In the genomic region with DNA sequence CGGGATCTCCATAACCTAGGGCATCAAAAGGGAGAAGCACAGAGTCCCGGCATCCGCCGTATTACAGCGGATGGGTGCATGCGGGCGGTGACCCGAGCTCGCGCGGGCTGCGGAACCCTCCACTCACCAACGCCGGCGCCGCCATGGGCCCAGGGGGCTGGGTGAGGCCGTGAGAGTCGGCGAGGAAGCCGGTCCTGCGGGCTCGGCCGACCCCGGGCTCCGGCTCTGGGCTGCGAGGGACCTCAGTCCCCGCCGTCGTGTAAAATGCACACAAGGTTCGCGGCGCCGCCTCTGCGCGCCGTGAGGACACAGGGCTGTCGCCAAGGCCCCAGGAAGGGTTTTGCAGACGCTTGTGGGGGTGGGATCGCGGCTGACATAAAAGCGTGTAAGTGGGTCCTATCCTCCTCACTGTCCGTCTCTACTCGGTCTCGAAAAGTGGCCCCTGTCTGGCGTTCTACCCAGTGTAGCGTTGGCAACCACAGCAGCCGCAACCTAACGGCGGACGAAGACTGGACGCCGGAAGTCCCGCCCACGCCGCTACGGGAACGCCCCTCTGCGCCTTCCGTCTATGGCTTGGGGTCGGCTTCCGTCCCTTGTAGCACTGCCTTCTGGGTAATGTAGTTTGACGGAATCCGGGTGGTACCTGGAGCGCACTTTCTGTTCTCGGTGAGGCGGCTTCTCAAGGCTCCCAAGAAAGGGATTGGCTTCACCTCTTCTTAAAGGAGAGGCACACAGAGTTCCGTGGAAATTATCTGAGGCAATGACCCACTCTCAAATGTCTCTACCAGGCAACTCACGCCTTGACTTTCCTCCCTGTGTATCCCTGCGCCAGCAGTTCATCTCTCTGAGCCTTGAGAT, we compare ENCODE assay signal across 8 cellular contexts. TPM values are rescaled to one million over a fixed set of nuclear protein-coding genes. Genes with fewer than 3 reads are reported as not detected.
A peak's percentile ranks its signal among the peaks of the same experiment; 100 is the strongest.
DNase-seq lines count a peak whose midpoint lies in the region; ATAC-seq, FAIRE-seq and TF ChIP-seq lines count a peak whose summit lies in the region.

TSS of gene ZNF599 (minus strand) at position 519 of the 858 bp plus-strand sequence. CDS start at position 145, 374 bp downstream.

- TF ChIP-seq POLR2A in endothelial cell of umbilical vein (IDR thresholded peaks at IDR 0.05; ENCODE audit: low read depth, low read length), result peak; percentile 71

- CTCF ChIA-PET in endothelial cell of umbilical vein (lab: Charles Lee), result interaction anchor here (1.5 kb wide), 1 partner anchor 65 kb away, joined by 3 read pairs; no protein-coding TSS in a partner anchor

- peak; percentile 98 for FAIRE-seq in endothelial cell of umbilical vein (lab: Jason Lieb, UNC)

- H3K27me3 ChIP-seq in endothelial cell of umbilical vein (ENCODE audit: control insufficient read depth in 2 of 2, insufficient read depth in 2 of 2, low read length in 2 of 2), result no peaks in the 10 kb centered on the region

- POLR2A ChIA-PET in endothelial cell of umbilical vein (lab: Charles Lee), result no interaction called here

- DNase-seq in CD1c-positive myeloid dendritic cell (ENCODE audit: extremely low spot score) (peak; percentile 94), NCI-H748 (lab: John Stamatoyannopoulos, UW; ENCODE audit: unreplicated experiment) (peak; percentile 96), endothelial cell of umbilical vein (ENCODE audit: low read depth, low spot score) (peak; percentile 91), mesothelial cell of epicardium (ENCODE audit: low spot score in 2 of 2, unreplicated experiment in 2 of 2) (peak; percentile 80 to 87)
- peak; percentile 56 for DNase-seq in activated CD8-positive, alpha-beta memory T cell treated with anti-CD3 and anti-CD28 coated beads, Interleukin-2, amount 50 U/mL, for 1 hour (ENCODE audit: extremely low read depth)
- peak; percentile 76 for DNase-seq in stimulated activated CD8-positive, alpha-beta memory T cell treated with anti-CD3 and anti-CD28 coated beads, Interleukin-15, amount 100 ng/mL, for 4 hours (ENCODE audit: low read depth in 2 of 2)

- BruUV-seq in endothelial cell of umbilical vein (replicated peaks; lab: Mats Ljungman, UMichigan), result TSS peak; percentile 56

- peak within 1 kb of the TSS; percentile 60 for H3K9ac ChIP-seq in endothelial cell of umbilical vein (replicated peaks; ENCODE audit: extremely low read depth, insufficient read depth, low read length)

- H3K4me3 Mint-ChIP-seq in mesothelial cell of epicardium, result peak within 1 kb of the TSS; percentile 92

- peak within 1 kb of the TSS; percentile 64 to 67 (median 66) for H3K4me3 ChIP-seq in endothelial cell of umbilical vein (replicated peaks in 1 of 3; ENCODE audit: insufficient read depth in 1 of 3, low read depth in 1 of 3, low read length in 3 of 3)

- peaks cover 14% of the 10 kb centered on the region for H3K4me1 Mint-ChIP-seq in mesothelial cell of epicardium

- peaks cover 0 to 7% of the 10 kb centered on the region in 2 experiments for H3K36me3 ChIP-seq in endothelial cell of umbilical vein (ENCODE audit: control insufficient read depth in 2 of 2, extremely low read depth in 1 of 2, insufficient read depth in 2 of 2, low read length in 2 of 2)

- intact Hi-C loops in endothelial cell of umbilical vein (cut with micrococcal nuclease), result loop anchor here (1.0 to 5.0 kb wide), 3 partner anchors 39 to 189 kb away; partner anchors contain the start of genes SCGB2B2, ZNF181, ZNF302 and ZNF792

- H3K9me1 ChIP-seq in endothelial cell of umbilical vein (replicated peaks; ENCODE audit: control insufficient read depth, extremely low read depth, insufficient read depth, low read length), result no peaks in the 10 kb centered on the region

- no peaks in the 10 kb centered on the region for H3K9me3 ChIP-seq in endothelial cell of umbilical vein (replicated peaks; ENCODE audit: control insufficient read depth, insufficient read depth, low read length)

- peak within 1 kb of the TSS; percentile 2 for H3K27ac ChIP-seq in endothelial cell of umbilical vein (ENCODE audit: insufficient read depth, low read depth, low read length)

- ATAC-seq in GM19351 (IDR thresholded peaks at IDR 0.05; ENCODE audit: unreplicated experiment), result peak; percentile 97
- peak; percentile 85 for ATAC-seq in HG03520 (IDR thresholded peaks at IDR 0.05; ENCODE audit: unreplicated experiment)

- H2AFZ ChIP-seq in endothelial cell of umbilical vein (ENCODE audit: low read depth, low read length), result peak within 1 kb of the TSS; percentile 96

- no peaks in the 10 kb centered on the region for H4K20me1 ChIP-seq in endothelial cell of umbilical vein (replicated peaks; ENCODE audit: control insufficient read depth, extremely low read depth, insufficient read depth, low read length)

- TF ChIP-seq CTCF in endothelial cell of umbilical vein (IDR thresholded peaks at IDR 0.05; ENCODE audit: extremely low read depth in 1 of 2, insufficient read depth in 1 of 2, low read depth in 1 of 2, low read length in 2 of 2) (no peak), mesothelial cell of epicardium (IDR thresholded peaks at IDR 0.05; ENCODE audit: unreplicated experiment) (no peak)

- H3K27ac Mint-ChIP-seq in mesothelial cell of epicardium, result peak within 1 kb of the TSS; percentile 92

- dilution Hi-C loops in endothelial cell of umbilical vein (cut with MboI; ENCODE audit: extremely low pct_ligation_motif_present, low sequenced_read_pairs), result no loop called here

- peaks cover 17% of the 10 kb centered on the region for H3K36me3 Mint-ChIP-seq in mesothelial cell of epicardium

- H3K9me3 Mint-ChIP-seq in mesothelial cell of epicardium, result peaks cover 19% of the 10 kb centered on the region

- H3K4me1 ChIP-seq in endothelial cell of umbilical vein (ENCODE audit: control insufficient read depth, extremely low read depth, insufficient read depth, low read length), result peaks cover 7% of the 10 kb centered on the region

- H3K4me2 ChIP-seq in endothelial cell of umbilical vein (ENCODE audit: insufficient read depth, low read length), result peak within 1 kb of the TSS; percentile 79

- H3K27me3 Mint-ChIP-seq in mesothelial cell of epicardium (ENCODE audit: low read depth), result peaks cover 13% of the 10 kb centered on the region

- peaks cover 2% of the 10 kb centered on the region for H3K79me2 ChIP-seq in endothelial cell of umbilical vein (ENCODE audit: control insufficient read depth, insufficient read depth, low read length)

TF ChIP-seq in endothelial cell of umbilical vein, 7 proteins besides CTCF, POLR2A, EP300 and RAD21:
- peak; percentile 65 for TF ChIP-seq POLR2AphosphoS5 (IDR thresholded peaks at IDR 0.05; ENCODE audit: insufficient read depth, low read depth, low read length)
- TF ChIP-seq JUN (IDR thresholded peaks at IDR 0.05; ENCODE audit: borderline replicate concordance, insufficient read depth, insufficient read length, low read depth), result no peak
- TF ChIP-seq EZH2 (IDR thresholded peaks at IDR 0.05; ENCODE audit: borderline replicate concordance, low read depth, low read length, severe bottlenecking), result no peak
- no peak for TF ChIP-seq MYC (IDR thresholded peaks at IDR 0.05; ENCODE audit: low read depth, low read length)

RNA-seq across cellular contexts. Expression of gene ZNF599, which starts in this region (rescaled TPM):
- 4.5 and 5.0 TPM in 2 replicates for total RNA-seq in endothelial cell of umbilical vein
- polyA plus RNA-seq in endothelial cell of umbilical vein, result 7.3 and 7.7 TPM in 2 replicates
- polyA plus RNA-seq in endothelial cell of umbilical vein (2011; cell fraction: cytosol; rRNA removed), result 5.4 TPM in 2 replicates
- polyA plus RNA-seq in endothelial cell of umbilical vein (2011; cell fraction: nucleus; rRNA removed), result 5.6 and 5.7 TPM in 2 replicates
- polyA plus RNA-seq in endothelial cell of umbilical vein (2012), result 3.1 and 3.6 TPM in 2 replicates
- polyA minus RNA-seq in endothelial cell of umbilical vein, result 5.1 TPM in 2 replicates
- polyA minus RNA-seq in endothelial cell of umbilical vein (2011; cell fraction: cytosol; rRNA and poly(A)+ RNA removed), result 1.2 TPM
- 3.5 and 3.6 TPM in 2 replicates for polyA minus RNA-seq in endothelial cell of umbilical vein (2011; cell fraction: nucleus; rRNA and poly(A)+ RNA removed)
- 7.7 to 8.7 TPM (median 7.9 TPM) in 3 replicates for total RNA-seq in mesothelial cell of epicardium

Comparison
In these comparisons a context has a peak if more than half of its experiments do, and no peak if none do; other contexts are left out.
1. Peak in every context shown above with its lines: DNase-seq, ATAC-seq, H3K4me3 ChIP-seq and H3K27ac ChIP-seq.